In the genomic region with DNA sequence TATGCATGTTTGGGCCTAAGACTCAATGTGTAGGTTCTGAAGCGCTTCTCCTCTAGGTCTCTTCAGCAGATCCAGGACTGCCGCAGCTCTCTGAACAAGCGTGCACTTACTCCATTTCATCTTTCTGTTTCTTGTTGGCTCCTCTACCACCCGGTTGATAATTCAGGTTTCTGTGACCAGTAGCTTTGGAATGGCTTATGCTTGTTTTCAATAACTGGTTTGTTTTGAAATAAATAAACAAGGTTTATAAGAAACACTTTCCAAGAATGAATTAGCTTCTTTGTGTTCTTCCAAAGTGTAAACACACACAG, we compare ENCODE assay signal across 9 cellular contexts. TPM values are rescaled to one million over a fixed set of nuclear protein-coding genes. Genes with fewer than 3 reads are reported as not detected.
DNase-seq lines count a peak whose midpoint lies in the region; ATAC-seq and TF ChIP-seq lines count a peak whose summit lies in the region.
"Had no signal": no experiment of that assay in that cellular context is flagged by ENCODE, and none has a peak within 500 bp of the region (broad histone marks: within the 10 kb centered on the region; RNA-seq: fewer than 3 reads in every experiment).

No MANE protein-coding gene starts in this region.

- no peaks in the 10 kb centered on the region for H3K9me3 ChIP-seq in iPS-20b (ENCODE audit: insufficient read depth, low read depth, low read length)
- H3K9me3 ChIP-seq in stomach: no peaks in the 10 kb centered on the region

- H3K4me3 Mint-ChIP-seq in T-helper 1 cell treated with Interleukin-12 subunit alpha and Interleukin-12 subunit beta and Interleukin-4 antibody, amounts not matched to agents 30 μg/mL and 1 μg/mL, for 36 hours: peak overlapping the region; percentile 90
- H3K4me3 Mint-ChIP-seq in activated T-helper 17 cell treated with anti-CD3 and anti-CD28 coated beads, Interleukin-2, amount 50 U/mL, for 72 hours: peak overlapping the region; percentile 99

- H3K27ac ChIP-seq in iPS-20b (ENCODE audit: low read length) (no peak overlapping the region), stomach (peak overlapping the region; percentile 83 to 92 (median 87))
- H3K27ac ChIP-seq: BLaER1 had no signal

- peak overlapping the region; percentile 79; the same call in 1 of the 2 replicates for H3K9ac ChIP-seq in iPS-20b (ENCODE audit: low read depth, low read length)
- H3K9ac ChIP-seq: BLaER1 had no signal

- H3K27ac Mint-ChIP-seq in T-helper 1 cell treated with Interleukin-12 subunit alpha and Interleukin-12 subunit beta and Interleukin-4 antibody, amounts not matched to agents 30 μg/mL and 1 μg/mL, for 36 hours: peak overlapping the region; percentile 93
- peak overlapping the region; percentile 100 for H3K27ac Mint-ChIP-seq in activated T-helper 17 cell treated with anti-CD3 and anti-CD28 coated beads, Interleukin-2, amount 50 U/mL, for 72 hours

- intact Hi-C loops in stomach (cut with DNase I; ENCODE audit: low total_unique reads): no loop called here

- no peak for TF ChIP-seq CTCF in stomach (IDR thresholded peaks at IDR 0.05)

- H3K4me3 ChIP-seq in iPS-20b (ENCODE audit: low read length): peak overlapping the region; percentile 70
- peak overlapping the region; percentile 65 to 76 (median 70) for H3K4me3 ChIP-seq in stomach
- H3K4me3 ChIP-seq: BLaER1 had no signal

- H3K36me3 Mint-ChIP-seq in T-helper 1 cell treated with Interleukin-12 subunit alpha and Interleukin-12 subunit beta and Interleukin-4 antibody, amounts not matched to agents 30 μg/mL and 1 μg/mL, for 36 hours (ENCODE audit: low read depth): peaks cover 10% of the 10 kb centered on the region
- H3K36me3 Mint-ChIP-seq in activated T-helper 17 cell treated with anti-CD3 and anti-CD28 coated beads, Interleukin-2, amount 50 U/mL, for 72 hours (ENCODE audit: low read depth): peaks cover 53% of the 10 kb centered on the region

- no peak for TF ChIP-seq EP300 in stomach (IDR thresholded peaks at IDR 0.05)

- peaks cover 35% of the 10 kb centered on the region for H3K4me1 Mint-ChIP-seq in T-helper 1 cell treated with Interleukin-12 subunit alpha and Interleukin-12 subunit beta and Interleukin-4 antibody, amounts not matched to agents 30 μg/mL and 1 μg/mL, for 36 hours (ENCODE audit: low read depth)
- peaks cover 31% of the 10 kb centered on the region for H3K4me1 Mint-ChIP-seq in activated T-helper 17 cell treated with anti-CD3 and anti-CD28 coated beads, Interleukin-2, amount 50 U/mL, for 72 hours

- no peak for DNase-seq in T-helper 1 cell
- DNase-seq in stomach: no peak
- DNase-seq in NCI-H69 (lab: John Stamatoyannopoulos, UW): no peak
- DNase-seq in SHP77 (lab: John Stamatoyannopoulos, UW): no peak

- H3K9me3 Mint-ChIP-seq in T-helper 1 cell treated with Interleukin-12 subunit alpha and Interleukin-12 subunit beta and Interleukin-4 antibody, amounts not matched to agents 30 μg/mL and 1 μg/mL, for 36 hours: no peaks in the 10 kb centered on the region
- H3K9me3 Mint-ChIP-seq in activated T-helper 17 cell treated with anti-CD3 and anti-CD28 coated beads, Interleukin-2, amount 50 U/mL, for 72 hours: no peaks in the 10 kb centered on the region

- no peaks in the 10 kb centered on the region for H3K36me3 ChIP-seq in iPS-20b (ENCODE audit: insufficient read depth, low read depth, low read length)
- no peaks in the 10 kb centered on the region for H3K36me3 ChIP-seq in stomach
- H3K36me3 ChIP-seq: BLaER1 had no signal

- 3 to 9% (median 5%) methylated on average over 4 of the region's 4 CpGs for WGBS in stomach, 5 donors

- H3K4me1 ChIP-seq in iPS-20b (ENCODE audit: insufficient read depth, low read length) (peaks cover 13% of the 10 kb centered on the region; the same call in 1 of the 2 replicates), stomach (peaks cover 0 to 35% (median 20%) of the 10 kb centered on the region in 4 donors)

- no peak for TF ChIP-seq POLR2A in stomach (IDR thresholded peaks at IDR 0.05)

- H3K27me3 Mint-ChIP-seq in T-helper 1 cell treated with Interleukin-12 subunit alpha and Interleukin-12 subunit beta and Interleukin-4 antibody, amounts not matched to agents 30 μg/mL and 1 μg/mL, for 36 hours (ENCODE audit: low read depth): no peaks in the 10 kb centered on the region
- no peaks in the 10 kb centered on the region for H3K27me3 Mint-ChIP-seq in activated T-helper 17 cell treated with anti-CD3 and anti-CD28 coated beads, Interleukin-2, amount 50 U/mL, for 72 hours

- no peak for ATAC-seq in activated T-helper 17 cell treated with anti-CD3 and anti-CD28 coated beads, Interleukin-2, amount 50 U/mL, for 72 hours (replicated peaks)
- no peak for ATAC-seq in GM19467 (IDR thresholded peaks at IDR 0.05; ENCODE audit: unreplicated experiment)

- H3K27me3 ChIP-seq in iPS-20b (ENCODE audit: insufficient read depth, low read length): peaks cover 24% of the 10 kb centered on the region
- no peaks in the 10 kb centered on the region for H3K27me3 ChIP-seq in stomach
- H3K27me3 ChIP-seq: BLaER1 had no signal

RNA-seq across cellular contexts. Expression of a gene that starts 1.5 kb away (rescaled TPM):
- total RNA-seq in activated T-helper 17 cell treated with anti-CD3 and anti-CD28 coated beads, Interleukin-2, amount 50 U/mL, for 72 hours: 10 to 100 TPM; 64.1 to 97.3 TPM
- total RNA-seq in stomach: 10 to 100 TPM in 2 of 5 donors, 1 to 10 TPM in 3; 7.0 to 39.8 (median 8.9) TPM
- 1 to 10 TPM; 6.9 to 9.3 (median 8.3) TPM for polyA plus RNA-seq in stomach
